ENCODE assay signal across 8 cellular contexts in the genomic region with DNA sequence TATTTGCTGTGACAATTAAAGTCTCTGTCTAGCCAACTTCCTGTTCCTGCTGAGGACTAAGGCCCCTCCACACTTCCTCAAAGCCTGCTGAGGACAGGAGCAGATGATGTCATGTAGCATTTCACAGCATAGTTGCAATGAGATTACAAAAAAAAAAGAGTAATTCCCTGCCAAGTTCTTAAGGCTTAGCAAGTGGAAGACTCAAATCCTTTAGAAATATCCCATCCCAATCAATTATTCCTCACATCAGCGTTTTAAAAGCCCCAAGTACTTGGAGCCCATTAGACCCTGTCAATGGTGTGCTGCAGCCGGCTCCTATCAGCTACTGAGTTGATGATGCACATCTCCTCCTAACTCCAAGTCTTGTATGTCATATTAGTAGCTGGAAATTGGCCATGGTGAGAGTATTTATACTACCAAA. TPM values are rescaled to one million over a fixed set of nuclear protein-coding genes. Genes with fewer than 3 reads are reported as not detected.
DNase-seq lines count a peak whose midpoint lies in the region; ATAC-seq and TF ChIP-seq lines count a peak whose summit lies in the region.

No MANE protein-coding gene starts in this region.

- H3K4me1 ChIP-seq in spleen (peaks cover 34 to 82% (median 67%) of the 10 kb centered on the region in 6 donors), suprapubic skin (peaks cover 3% of the 10 kb centered on the region)

- peak overlapping the region; percentile 46 to 88 (median 72) for H3K27ac ChIP-seq in spleen
- no peak overlapping the region for H3K27ac ChIP-seq in suprapubic skin

- H3K27me3 ChIP-seq in spleen (replicated peaks in 1 of 7) (no peaks in the 10 kb centered on the region), suprapubic skin (no peaks in the 10 kb centered on the region)

- intact Hi-C loops in spleen (cut with DNase I; ENCODE audit: low total_unique reads) = no loop called here

- ATAC-seq in HG03175 (IDR thresholded peaks at IDR 0.05; ENCODE audit: unreplicated experiment) = peak; percentile 48

- DNase-seq in stimulated activated naive CD4-positive, alpha-beta T cell (lab: John Stamatoyannopoulos, UW) = peak in 5 of 6 experiments; percentile 10 to 78 (median 45)
- no peak for DNase-seq in stimulated activated naive CD4-positive, alpha-beta T cell treated with Interleukin-2 at 50 U/mL for 16 hours (lab: John Stamatoyannopoulos, UW)
- peak; percentile 13 for DNase-seq in T-helper 9 cell
- peak; percentile 45 for DNase-seq in glomerular endothelial cell (ENCODE audit: extremely low read depth, low read depth, low spot score)
- DNase-seq in spleen = peak; percentile 61
- no peak for DNase-seq in middle frontal gyrus (ENCODE audit: extremely low spot score, low spot score)
- DNase-seq in suprapubic skin (ENCODE audit: low spot score in 2 of 2) = no peak

- TF ChIP-seq EP300 in suprapubic skin (IDR thresholded peaks at IDR 0.05) = no peak

- WGBS in spleen, 5 donors = 43 to 82% (median 67%) methylated on average over 2 of the region's 2 CpGs
- 97% methylated on average over 2 of the region's 2 CpGs for WGBS in suprapubic skin

- H3K36me3 ChIP-seq in spleen = peaks cover 0 to 73% (median 45%) of the 10 kb centered on the region in 6 donors
- H3K36me3 ChIP-seq in suprapubic skin = peaks cover 49% of the 10 kb centered on the region

- no peaks in the 10 kb centered on the region for H3K9me3 ChIP-seq in spleen
- H3K9me3 ChIP-seq in suprapubic skin = no peaks in the 10 kb centered on the region

- H3K4me3 ChIP-seq in spleen (peak overlapping the region in 1 of 8 donors; percentile 18), suprapubic skin (no peak overlapping the region)

- TF ChIP-seq POLR2A in spleen (IDR thresholded peaks at IDR 0.05) (no peak), suprapubic skin (IDR thresholded peaks at IDR 0.05) (no peak)

- TF ChIP-seq CTCF in spleen (IDR thresholded peaks at IDR 0.05 in 8 of 11, conservative IDR thresholded peaks at IDR 0.05 in 3 of 11) = no peak
- TF ChIP-seq CTCF in suprapubic skin (IDR thresholded peaks at IDR 0.05) = no peak

RNA-seq across cellular contexts. Expression of a gene that starts 51.7 kb away (rescaled TPM):
- total RNA-seq in glomerular endothelial cell = 9.9 and 16.8 TPM in 2 replicates
- total RNA-seq in spleen = 10 to 100 TPM; 50.3 to 75.6 (median 63.0) TPM
- polyA plus RNA-seq in spleen = 10 to 100 TPM in 1 of 3 donors, 1 to 10 TPM in 2; 5.3 to 10.1 (median 6.1) TPM
- total RNA-seq in suprapubic skin = 1 to 10 TPM; 2.5 to 4.8 (median 3.7) TPM

Comparison
In these comparisons a context has a peak if more than half of its experiments do, and no peak if none do; other contexts are left out.
1. DNase-seq: peak in stimulated activated naive CD4-positive, alpha-beta T cell (5 of 6), T-helper 9 cell (single experiment), glomerular endothelial cell (single experiment) and spleen (single experiment); none in stimulated activated naive CD4-positive, alpha-beta T cell treated with Interleukin-2 at 50 U/mL for 16 hours (single experiment), middle frontal gyrus (single experiment) and suprapubic skin (0 of 2).